30 cellular contexts compared by ENCODE assay signal in the genomic region with DNA sequence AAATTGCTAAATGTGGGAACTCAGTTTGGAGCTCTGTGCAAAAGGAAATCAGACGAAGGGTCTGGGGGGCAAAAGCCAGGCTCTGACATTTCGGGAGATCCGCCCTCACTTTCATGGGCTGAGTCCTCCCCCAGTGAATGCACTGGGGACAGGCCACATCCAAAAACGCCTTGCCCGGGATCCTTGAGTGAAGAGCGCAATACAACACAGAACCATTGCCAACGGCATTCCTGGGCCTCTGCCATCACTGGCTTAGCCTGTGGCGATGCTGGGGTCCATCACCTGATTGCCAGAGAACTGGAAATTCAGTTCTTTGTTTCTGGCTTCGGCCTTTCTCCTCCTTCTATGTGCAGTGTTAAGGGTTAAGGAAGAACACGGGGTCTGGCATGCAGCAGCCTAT.
"Had no signal": no experiment of that assay in that cellular context is flagged by ENCODE, and none has a peak within 500 bp of the region (broad histone marks: within the 10 kb centered on the region; RNA-seq: fewer than 3 reads in every experiment).

No MANE protein-coding gene starts in this region.

- ATAC-seq: activated CD4-positive, CD25-positive, alpha-beta regulatory T cell treated with anti-CD3 and anti-CD28 coated beads, Interleukin-2, amount 50 U/mL, for 24 hours; activated CD8-positive, alpha-beta T cell treated with anti-CD3 and anti-CD28 coated beads for 36 hours; activated T-cell treated with anti-CD3 and anti-CD28 coated beads, Interleukin-2, amount 50 U/mL, for 4 hours; activated T-helper 17 cell treated with anti-CD3 and anti-CD28 coated beads, Interleukin-2, amount 50 U/mL, for 72 hours; gastrocnemius medialis; T-helper 17 cell had no signal

- FAIRE-seq: colon, endometrium, endothelial cell of umbilical vein had no signal

- H3K27me3 ChIP-seq: body of pancreas, esophagus squamous epithelium, gastrocnemius medialis had no signal

- DNase-seq: activated B cell treated with CpG ODN at 0.5 μM for 24 hours; activated CD4-positive, alpha-beta T cell treated with anti-CD3 and anti-CD28 coated beads for 48 hours; activated CD4-positive, alpha-beta T cell treated with anti-CD3 and anti-CD28 coated beads, Interleukin-2, amount 50 U/mL, for 1 hour; activated CD4-positive, alpha-beta T cell treated with anti-CD3 and anti-CD28 coated beads, Interleukin-2, amount 50 U/mL, for 48 hours; activated CD8-positive, alpha-beta memory T cell treated with anti-CD3 and anti-CD28 coated beads for 24 hours; activated CD8-positive, alpha-beta T cell treated with anti-CD3 and anti-CD28 coated beads for 36 hours; activated effector memory CD4-positive, alpha-beta T cell treated with Interleukin-2 at 50 U/mL for 16 hours; activated gamma-delta T cell treated with Interleukin-2 at 50 U/mL for 16 hours; activated naive CD4-positive, alpha-beta T cell treated with anti-CD3 and anti-CD28 coated beads, Interleukin-2, amount 50 U/mL, for 16 hours; activated naive CD4-positive, alpha-beta T cell treated with Interleukin-2 at 50 U/mL for 16 hours; activated T-cell treated with anti-CD3 and anti-CD28 coated beads, Interleukin-2, amount 50 U/mL, for 4 hours; amniotic stem cell; caudate nucleus; cortex of kidney; dermis blood vessel endothelial cell; effector CD4-positive, alpha-beta T cell; esophagus squamous epithelium; gastrocnemius medialis; glutamatergic neuron; T-helper 1 cell; T-helper 17 cell; T1000; WERI-Rb-1 had no signal

- H3K4me3 ChIP-seq: body of pancreas, esophagus squamous epithelium, gastrocnemius medialis had no signal

- H3K36me3 ChIP-seq: esophagus squamous epithelium, gastrocnemius medialis, WERI-Rb-1 had no signal

- H3K27ac ChIP-seq: body of pancreas, epithelial cell of prostate, esophagus squamous epithelium, gastrocnemius medialis, WERI-Rb-1 had no signal

- H3K4me1 ChIP-seq: gastrocnemius medialis had no signal

- H3K9me3 ChIP-seq: body of pancreas, esophagus squamous epithelium, gastrocnemius medialis had no signal
